1 cellular context compared by ENCODE assay signal in genomic region chr16:89562939-89563338, GRCh38.
TF ChIP-seq lines count a peak whose summit lies in the region.

No MANE protein-coding gene starts in this region.

TF ChIP-seq in endothelial cell of umbilical vein, 7 proteins besides CTCF, POLR2A, EP300 and RAD21:
- no peak for TF ChIP-seq MYC (IDR thresholded peaks at IDR 0.05; ENCODE audit: low read depth, low read length)
- peak; percentile 11 for TF ChIP-seq POLR2AphosphoS5 (IDR thresholded peaks at IDR 0.05; ENCODE audit: insufficient read depth, low read depth, low read length)
